Comparison of ENCODE assay signal across 28 cellular contexts in the genomic region with DNA sequence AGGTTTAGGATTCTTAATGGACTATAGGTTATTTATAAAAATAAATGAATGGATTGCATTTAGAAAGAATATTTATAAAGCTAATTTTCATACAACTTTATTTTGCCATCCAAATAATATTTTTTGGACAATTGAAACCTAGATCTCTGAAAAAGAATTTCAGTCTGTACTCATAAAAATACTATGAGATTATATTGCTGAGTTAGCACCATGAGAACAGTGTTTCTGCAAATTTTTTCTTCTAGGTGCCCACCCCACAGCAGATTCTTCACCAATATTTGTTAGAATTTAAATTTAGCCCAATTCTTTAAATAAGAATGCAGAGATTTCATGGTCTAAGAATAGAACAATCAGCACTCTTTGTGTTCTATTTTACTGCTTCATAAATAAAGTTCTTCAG.
"Had no signal": no experiment of that assay in that cellular context is flagged by ENCODE, and none has a peak within 500 bp of the region (broad histone marks: within the 10 kb centered on the region; RNA-seq: fewer than 3 reads in every experiment).

No MANE protein-coding gene starts in this region.

- H3K27me3 ChIP-seq: neural progenitor cell, ovary, spleen, suprapubic skin, testis, tibial artery, transverse colon, upper lobe of right lung, uterus had no signal

- H3K4me1 ChIP-seq: neural progenitor cell, parathyroid adenoma, psoas muscle, spleen, suprapubic skin, testis, tibial artery, transverse colon, upper lobe of right lung, uterus had no signal

- H3K36me3 ChIP-seq: neural progenitor cell, ovary, spleen, suprapubic skin, tibial artery, transverse colon, upper lobe of right lung had no signal

- H3K4me2 ChIP-seq: neural progenitor cell, smooth muscle cell had no signal

- DNase-seq: natural killer cell; occipital lobe; ovary; posterior cingulate gyrus; psoas muscle; right cardiac atrium; spleen; stimulated activated CD4-positive, alpha-beta T cell treated with anti-CD3 and anti-CD28 coated beads, Interleukin-12 subunit alpha, Interleukin-12 subunit beta, amount 100 ng/mL, for 4 hours; stimulated activated CD4-positive, alpha-beta T cell treated with anti-CD3 and anti-CD28 coated beads, Interleukin-1b, Interleukin-23, amount 100 ng/mL, for 48 hours; stimulated activated CD4-positive, alpha-beta T cell treated with anti-CD3 and anti-CD28 coated beads, Interleukin-4, amount 100 ng/mL, for 1 hour; stimulated activated CD4-positive, alpha-beta T cell treated with anti-CD3 and anti-CD28 coated beads, Interleukin-4, amount 100 ng/mL, for 4 hours; stimulated activated CD8-positive, alpha-beta memory T cell treated with anti-CD3 and anti-CD28 coated beads, Interleukin-4, amount 100 ng/mL, for 48 hours; stimulated activated naive CD4-positive, alpha-beta T cell; stimulated activated naive CD8-positive, alpha-beta T cell treated with anti-CD3 and anti-CD28 coated beads, Interleukin-15, amount 100 ng/mL, for 72 hours; stimulated activated naive CD8-positive, alpha-beta T cell treated with anti-CD3 and anti-CD28 coated beads, Interleukin-15, Interleukin-2, amounts not matched to agents 100 U/mL and 50 U/mL, for 24 hours; substantia nigra; testis; tibial artery; transverse colon; upper lobe of right lung; uterus had no signal

- H3K27ac ChIP-seq: neural progenitor cell, ovary, parathyroid adenoma, psoas muscle, skin epidermis, spleen, suprapubic skin, testis, tibial artery, transverse colon, upper lobe of right lung, uterus had no signal

- H3K9ac ChIP-seq: neural progenitor cell, parathyroid adenoma had no signal

- H3K9me3 ChIP-seq: ovary, psoas muscle, spleen, suprapubic skin, testis, tibial artery, transverse colon, upper lobe of right lung, uterus had no signal

- ATAC-seq: natural killer cell; psoas muscle; right cardiac atrium; sciatic nerve; stimulated activated memory B cell treated with anti-CD40 and anti-IgM and Interleukin-4, amounts not matched to agents 10 μg/mL and 1 μg/mL and 100 μg/mL, for 72 hours; stimulated activated naive CD8-positive, alpha-beta T cell treated with anti-CD3 and anti-CD28 coated beads, Interleukin-15, amount 100 ng/mL, for 72 hours; stimulated activated naive CD8-positive, alpha-beta T cell treated with anti-CD3 and anti-CD28 coated beads, Interleukin-15, Interleukin-2, amounts not matched to agents 100 U/mL and 50 U/mL, for 24 hours; upper lobe of right lung had no signal

- H3K4me3 ChIP-seq: neural progenitor cell, ovary, psoas muscle, skin epidermis, smooth muscle cell, spleen, suprapubic skin, testis, tibial artery, transverse colon, upper lobe of right lung, uterus had no signal

- H2AFZ ChIP-seq: neural progenitor cell, parathyroid adenoma had no signal
